Comparison of ENCODE assay signal across 1 cellular context in genomic region chr11:64240467-64241174, GRCh38.
TF ChIP-seq lines count a peak whose summit lies in the region.

Gene FKBP2, plus strand, starts transcription at chr11:64241095. Its CDS starts 1,293 bp downstream, at chr11:64242388.

TF ChIP-seq in HepG2, 621 proteins besides CTCF, POLR2A, EP300 and RAD21 (continued from another document and continues in another):
- TF ChIP-seq HOXA3 (CRISPR knock-in tag; IDR thresholded peaks at IDR 0.05), result peak; percentile 82; the same call in 1 of the 2 replicates
- 0 out of 2 replicates have a peak, but pooled peaks have one; percentile 6 for TF ChIP-seq ZNF614 (CRISPR knock-in tag; IDR thresholded peaks at IDR 0.05; ENCODE audit: borderline replicate concordance)
- TF ChIP-seq PBX3 (CRISPR knock-in tag; IDR thresholded peaks at IDR 0.05; ENCODE audit: borderline replicate concordance), result no peak
- TF ChIP-seq SKI (IDR thresholded peaks at IDR 0.05; ENCODE audit: partially characterized antibody), result no peak
- TF ChIP-seq ZNF337 (CRISPR knock-in tag; IDR thresholded peaks at IDR 0.05; ENCODE audit: borderline replicate concordance, low read depth), result no peak
- no peak for TF ChIP-seq ZNF780A (CRISPR knock-in tag; IDR thresholded peaks at IDR 0.05)
- peak; percentile 84 for TF ChIP-seq PHF20 (CRISPR knock-in tag; IDR thresholded peaks at IDR 0.05)
- TF ChIP-seq SNRNP70 (IDR thresholded peaks at IDR 0.05; ENCODE audit: low read depth, low read length), result no peak
- TF ChIP-seq SIX4 (CRISPR knock-in tag; IDR thresholded peaks at IDR 0.05), result peak; percentile 17; the same call in 1 of the 2 replicates
- no peak for TF ChIP-seq GLMP (CRISPR knock-in tag; IDR thresholded peaks at IDR 0.05; ENCODE audit: borderline replicate concordance)
- no peak for TF ChIP-seq RORA (CRISPR knock-in tag; IDR thresholded peaks at IDR 0.05)
- TF ChIP-seq SPEN (CRISPR knock-in tag; IDR thresholded peaks at IDR 0.05; ENCODE audit: low read depth), result peak; percentile 74; the same call in 1 of the 2 replicates
- no peak for TF ChIP-seq ZNF790 (CRISPR knock-in tag; IDR thresholded peaks at IDR 0.05; ENCODE audit: borderline replicate concordance)
- TF ChIP-seq ZNF670 (CRISPR knock-in tag; IDR thresholded peaks at IDR 0.05; ENCODE audit: borderline replicate concordance), result peak; percentile 56; the same call in 1 of the 2 replicates
- no peak for TF ChIP-seq HHEX (CRISPR knock-in tag; IDR thresholded peaks at IDR 0.05)
- no peak for TF ChIP-seq ASH2L (IDR thresholded peaks at IDR 0.05; ENCODE audit: insufficient read length, low read depth, low read length)
- TF ChIP-seq NFE2L1 (CRISPR knock-in tag; IDR thresholded peaks at IDR 0.05; ENCODE audit: borderline replicate concordance), result 0 out of 2 replicates have a peak, but pooled peaks have one; percentile 5
- TF ChIP-seq IRF2 (CRISPR knock-in tag; IDR thresholded peaks at IDR 0.05), result peak; percentile 56; the same call in 1 of the 2 replicates
- TF ChIP-seq ZNF652 (CRISPR knock-in tag; IDR thresholded peaks at IDR 0.05; ENCODE audit: borderline replicate concordance, low read depth), result no peak
- TF ChIP-seq NCOA2 (CRISPR knock-in tag; IDR thresholded peaks at IDR 0.05), result peak; percentile 52; the same call in 1 of the 2 replicates
- TF ChIP-seq HDAC6 (IDR thresholded peaks at IDR 0.05; ENCODE audit: low read depth, low read length), result no peak
- 0 out of 2 replicates have a peak, but pooled peaks have one; percentile 22 for TF ChIP-seq ZNF431 (CRISPR knock-in tag; IDR thresholded peaks at IDR 0.05; ENCODE audit: borderline replicate concordance, low read depth)
- TF ChIP-seq ZNF44 (CRISPR knock-in tag; IDR thresholded peaks at IDR 0.05), result 0 out of 2 replicates have a peak, but pooled peaks have one; percentile 65
- TF ChIP-seq MXD3 (CRISPR knock-in tag; IDR thresholded peaks at IDR 0.05), result no peak; the same call in 1 of the 2 replicates
- TF ChIP-seq ZNF142 (CRISPR knock-in tag; IDR thresholded peaks at IDR 0.05), result peak; percentile 88
- TF ChIP-seq KLF16 (CRISPR knock-in tag; IDR thresholded peaks at IDR 0.05), result 0 out of 4 replicates have a peak, but pooled peaks of 1 of the 2 experiments have one; percentile 50
- no peak for TF ChIP-seq SMARCC2 (IDR thresholded peaks at IDR 0.05)
- TF ChIP-seq ATF6 (CRISPR knock-in tag; conservative IDR thresholded peaks at IDR 0.05), result no peak
- 0 out of 2 replicates have a peak, but pooled peaks have one; percentile 35 for TF ChIP-seq ZNF343 (CRISPR knock-in tag; IDR thresholded peaks at IDR 0.05)
- no peak for TF ChIP-seq ZBTB34 (CRISPR knock-in tag; IDR thresholded peaks at IDR 0.05)
- no peak for TF ChIP-seq ZNF615 (CRISPR knock-in tag; IDR thresholded peaks at IDR 0.05; ENCODE audit: borderline replicate concordance)
- no peak for TF ChIP-seq ZNF362 (CRISPR knock-in tag; IDR thresholded peaks at IDR 0.05; ENCODE audit: borderline replicate concordance)
- TF ChIP-seq TAF1 (CRISPR knock-in tag; IDR thresholded peaks at IDR 0.05), result peak; percentile 97
- peak; percentile 30; the same call in 1 of the 2 replicates for TF ChIP-seq UBTF (CRISPR knock-in tag; IDR thresholded peaks at IDR 0.05)
- TF ChIP-seq ZNF530 (CRISPR knock-in tag; IDR thresholded peaks at IDR 0.05; ENCODE audit: low read depth), result no peak
- TF ChIP-seq ZNF329 (CRISPR knock-in tag; IDR thresholded peaks at IDR 0.05; ENCODE audit: low read depth), result 0 out of 2 replicates have a peak, but pooled peaks have one; percentile 28
- TF ChIP-seq NFYC (CRISPR knock-in tag; IDR thresholded peaks at IDR 0.05), result peak; percentile 86
- TF ChIP-seq RFX5 (IDR thresholded peaks at IDR 0.05; ENCODE audit: low read depth, low read length), result peak; percentile 39; the same call in 1 of the 2 replicates
- no peak for TF ChIP-seq PRPF4 (IDR thresholded peaks at IDR 0.05; ENCODE audit: low read depth, low read length, poor library complexity, severe bottlenecking)
- peak; percentile 88 for TF ChIP-seq ZNF574 (CRISPR knock-in tag; IDR thresholded peaks at IDR 0.05)
- no peak; the same call in 1 of the 2 replicates for TF ChIP-seq ZSCAN29 (CRISPR knock-in tag; conservative IDR thresholded peaks at IDR 0.05)
